Comparison of ENCODE assay signal across 8 cellular contexts in the genomic region with DNA sequence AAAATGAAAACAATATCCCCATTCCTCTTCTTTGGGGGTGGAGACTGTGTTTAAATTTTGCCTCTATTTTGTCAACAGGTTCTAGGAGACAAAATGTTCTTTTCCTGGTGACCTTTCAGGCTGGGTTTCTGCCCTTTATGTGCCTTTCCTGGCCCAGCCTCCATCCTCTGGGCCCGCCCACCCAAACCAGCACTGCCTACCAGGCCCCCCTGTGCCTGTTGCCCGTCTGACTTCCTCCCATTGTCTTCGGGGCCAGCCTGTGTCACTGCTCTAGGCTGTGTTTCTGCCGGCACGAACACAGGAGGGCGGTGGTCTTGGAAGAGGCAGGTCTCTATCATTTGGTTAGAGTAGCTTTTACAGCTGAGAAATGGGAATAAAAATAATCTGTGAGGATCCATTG. TPM values are rescaled to one million over a fixed set of nuclear protein-coding genes. Genes with fewer than 3 reads are reported as not detected.
DNase-seq lines count a peak whose midpoint lies in the region; ATAC-seq and TF ChIP-seq lines count a peak whose summit lies in the region.

No MANE protein-coding gene starts in this region.

- H3K79me2 ChIP-seq in DND-41 (ENCODE audit: insufficient read depth, low read length) (peaks cover 56% of the 10 kb centered on the region), osteoblast (ENCODE audit: insufficient read depth, low read length) (peaks cover 74% of the 10 kb centered on the region)

- H4K20me1 ChIP-seq in DND-41 (ENCODE audit: insufficient read depth, low read length) (peaks cover 29% of the 10 kb centered on the region), osteoblast (ENCODE audit: insufficient read depth, low read length) (peaks cover 7% of the 10 kb centered on the region)

- H3K27ac ChIP-seq in DND-41 (ENCODE audit: low read length) (no peak overlapping the region), gastroesophageal sphincter (peak overlapping the region in 3 of 4 donors; percentile 68 to 77 (median 75)), osteoblast (ENCODE audit: low read depth, low read length) (no peak overlapping the region)

- no peak for TF ChIP-seq EP300 in gastroesophageal sphincter (IDR thresholded peaks at IDR 0.05)

- H3K36me3 ChIP-seq in DND-41 (ENCODE audit: insufficient read depth, low read length) (peaks cover 4% of the 10 kb centered on the region; the same call in 1 of the 2 replicates), gastroesophageal sphincter (peaks cover 0 to 35% of the 10 kb centered on the region in 2 donors), osteoblast (ENCODE audit: insufficient read depth, low read length) (peaks cover 4% of the 10 kb centered on the region)

- TF ChIP-seq CTCF in DND-41 (IDR thresholded peaks at IDR 0.05; ENCODE audit: borderline replicate concordance, extremely low read depth, low read length, poor library complexity, severe bottlenecking) (no peak), gastroesophageal sphincter (IDR thresholded peaks at IDR 0.05) (no peak), osteoblast (IDR thresholded peaks at IDR 0.05; ENCODE audit: extremely low read depth, low read depth, low read length) (no peak)

- H3K9ac ChIP-seq in DND-41 (ENCODE audit: low read depth, low read length): no peak overlapping the region

- DNase-seq in DND-41 (peak; percentile 42), osteoblast (ENCODE audit: insufficient read length, low spot score, missing footprints) (peak; percentile 69)
- peak; percentile 85 for DNase-seq in activated CD8-positive, alpha-beta memory T cell treated with anti-CD3 and anti-CD28 coated beads for 24 hours

- no peaks in the 10 kb centered on the region for H3K9me3 ChIP-seq in DND-41 (ENCODE audit: insufficient read depth, low read length, severe bottlenecking)
- no peaks in the 10 kb centered on the region for H3K9me3 ChIP-seq in gastroesophageal sphincter
- no peaks in the 10 kb centered on the region for H3K9me3 ChIP-seq in osteoblast (ENCODE audit: low read depth, low read length)

- H3K27me3 ChIP-seq in DND-41 (ENCODE audit: insufficient read depth, low read length, poor library complexity) (no peaks in the 10 kb centered on the region), gastroesophageal sphincter (no peaks in the 10 kb centered on the region), osteoblast (ENCODE audit: insufficient read depth, low read length) (no peaks in the 10 kb centered on the region)

- H3K4me3 ChIP-seq in DND-41 (ENCODE audit: low read depth in 1 of 2, low read length in 2 of 2) (no peak overlapping the region), gastroesophageal sphincter (peak overlapping the region in 1 of 2 donors; percentile 21), osteoblast (ENCODE audit: insufficient read depth, low read length) (no peak overlapping the region)

- no CpG with 5 or more reads among the region's 6 CpGs for WGBS in gastroesophageal sphincter (ENCODE audit: low coverage in 1 of 2), 2 donors

- no peak for TF ChIP-seq POLR2A in gastroesophageal sphincter (IDR thresholded peaks at IDR 0.05)

- peak; percentile 78 for ATAC-seq in DND-41 (ENCODE audit: insufficient read depth, low read depth)
- peak; percentile 79 for ATAC-seq in gastroesophageal sphincter
- ATAC-seq in HG03432 (IDR thresholded peaks at IDR 0.05; ENCODE audit: unreplicated experiment): no peak
- ATAC-seq in HG02798 (IDR thresholded peaks at IDR 0.05; ENCODE audit: poor library complexity, unreplicated experiment): no peak
- ATAC-seq in HG03565 (IDR thresholded peaks at IDR 0.05; ENCODE audit: unreplicated experiment): no peak
- ATAC-seq in HG03460 (IDR thresholded peaks at IDR 0.05; ENCODE audit: unreplicated experiment): no peak

- no peak overlapping the region for H3K4me2 ChIP-seq in DND-41 (ENCODE audit: insufficient read depth, low read length)
- H3K4me2 ChIP-seq in osteoblast (ENCODE audit: insufficient read depth, low read length): no peak overlapping the region

- H2AFZ ChIP-seq in DND-41 (ENCODE audit: low read depth, low read length) (no peak overlapping the region), osteoblast (ENCODE audit: low read length) (no peak overlapping the region)

- H3K4me1 ChIP-seq in DND-41 (ENCODE audit: insufficient read depth, low read length) (peaks cover 14% of the 10 kb centered on the region), gastroesophageal sphincter (peaks cover 6 to 99% (median 50%) of the 10 kb centered on the region in 3 donors), osteoblast (ENCODE audit: insufficient read depth, low read length) (peaks cover 34% of the 10 kb centered on the region)

RNA-seq across cellular contexts. Expression of a gene that starts 13.9 kb away (rescaled TPM):
- 10 to 100 TPM; 23.3 to 52.4 (median 37.1) TPM for total RNA-seq in gastroesophageal sphincter
- 19.2 and 23.9 TPM in 2 replicates for total RNA-seq in osteoblast

RNA-seq across cellular contexts. Expression of a gene that starts 59.7 kb away (rescaled TPM):
- 10 to 100 TPM; 26.4 to 29.4 (median 26.6) TPM for total RNA-seq in gastroesophageal sphincter
- 5.1 and 5.9 TPM in 2 replicates for total RNA-seq in osteoblast

Comparison
In these comparisons a context has a peak if more than half of its experiments do, and no peak if none do; other contexts are left out.
1. ATAC-seq: peak in DND-41 (single experiment) and gastroesophageal sphincter (single experiment); none in HG03432 (single experiment), HG02798 (single experiment), HG03565 (single experiment) and HG03460 (single experiment).
2. H3K27ac ChIP-seq: peak in gastroesophageal sphincter (3 of 4); none in DND-41 (single experiment) and osteoblast (single experiment).
3. Peak in every context shown above with its lines, with median percentiles within 50 percentile points of each other: DNase-seq.